ENCODE assay signal across 1 cellular context in genomic region chr3:156800287-156800686, GRCh38. TPM values are rescaled to one million over a fixed set of nuclear protein-coding genes. Genes with fewer than 3 reads are reported as not detected.
"Had no signal": no experiment of that assay in that cellular context is flagged by ENCODE, and none has a peak within 500 bp of the region (broad histone marks: within the 10 kb centered on the region; RNA-seq: fewer than 3 reads in every experiment).

No MANE protein-coding gene starts in this region.

RNA-seq across cellular contexts. Expression of gene LEKR1, which starts 25.9 kb away (rescaled TPM):
- total RNA-seq: SK-MEL-5 had no signal
